Comparison of ENCODE assay signal across 19 cellular contexts in the genomic region with DNA sequence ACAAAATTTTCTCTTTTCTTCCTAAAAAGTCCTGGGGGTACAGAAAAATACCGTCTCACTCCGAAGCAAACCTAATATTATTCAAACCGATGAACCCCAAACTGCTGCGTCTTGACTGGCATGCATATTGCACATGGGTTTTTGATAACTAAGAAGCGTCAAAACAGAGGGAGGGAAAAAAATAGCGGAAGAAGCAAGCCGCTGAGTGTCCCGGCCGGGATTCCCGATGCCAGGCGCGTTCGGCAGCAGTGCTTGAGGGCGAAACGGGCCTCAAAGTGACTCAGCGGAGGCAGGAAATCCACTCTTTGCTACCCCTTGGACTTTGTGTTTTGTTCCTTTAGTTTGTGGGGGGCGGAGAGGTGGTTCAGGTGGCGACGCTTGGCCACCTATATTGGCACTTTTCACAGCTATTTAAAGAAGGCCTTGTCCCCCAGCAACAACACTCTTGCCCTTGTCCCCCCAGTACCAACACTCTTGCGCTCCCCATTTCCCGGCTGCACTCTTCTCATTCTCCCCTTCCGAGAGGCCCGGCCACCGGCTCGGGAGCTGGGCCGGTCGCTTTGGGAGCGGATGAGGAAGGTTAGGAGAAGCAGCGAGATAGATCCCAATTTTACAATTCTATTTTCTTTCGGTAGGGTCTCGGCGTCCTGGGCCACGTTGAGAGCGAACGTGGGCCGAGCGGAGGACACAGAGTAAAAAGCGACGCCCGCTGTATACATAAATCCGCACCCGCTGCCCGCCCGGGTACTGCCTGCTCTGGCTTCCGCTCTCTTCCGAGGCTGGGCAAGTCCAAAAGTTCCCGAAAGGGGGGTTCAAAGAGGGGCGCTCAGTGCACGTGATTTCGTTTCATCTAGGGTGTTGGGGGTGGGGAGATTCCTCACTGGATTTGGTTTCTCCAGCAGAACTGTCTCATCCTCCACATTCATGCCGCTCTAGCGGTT. TPM values are rescaled to one million over a fixed set of nuclear protein-coding genes. Genes with fewer than 3 reads are reported as not detected.
DNase-seq lines count a peak whose midpoint lies in the region; ATAC-seq and TF ChIP-seq lines count a peak whose summit lies in the region.
"Had no signal": no experiment of that assay in that cellular context is flagged by ENCODE, and none has a peak within 500 bp of the region (broad histone marks: within the 10 kb centered on the region; RNA-seq: fewer than 3 reads in every experiment).

No MANE protein-coding gene starts in this region.

- no peak overlapping the region for H3K4me3 Mint-ChIP-seq in activated T-helper 1 cell treated with anti-CD3 and anti-CD28 coated beads, Interleukin-12 subunit alpha, Interleukin-12 subunit beta, Interleukin-2, Interleukin-4 antibody, amounts not matched to agents 30 ng/mL and 10 ng/mL and 1 ng/mL, durations not matched to agents 14 hours and 24 hours and 36 hours
- peak overlapping the region; percentile 39 to 56 for H3K4me3 Mint-ChIP-seq in stimulated activated naive B cell treated with anti-CD40 and anti-IgM and Interleukin-4, amounts not matched to agents 10 μg/mL and 1 μg/mL and 100 μg/mL, for 72 hours
- H3K4me3 Mint-ChIP-seq: central memory CD8-positive, alpha-beta T cell had no signal

- ATAC-seq in left ventricle myocardium superior (no peak), aorta (ENCODE audit: low FRiP score) (no peak), HG03159 (IDR thresholded peaks at IDR 0.05; ENCODE audit: unreplicated experiment) (no peak)
- ATAC-seq in stimulated activated naive B cell treated with anti-CD40 and anti-IgM and Interleukin-4, amounts not matched to agents 10 μg/mL and 1 μg/mL and 100 μg/mL, for 72 hours (replicated peaks), result no peak

- H3K27me3 Mint-ChIP-seq in activated T-helper 1 cell treated with anti-CD3 and anti-CD28 coated beads, Interleukin-12 subunit alpha, Interleukin-12 subunit beta, Interleukin-2, Interleukin-4 antibody, amounts not matched to agents 30 ng/mL and 10 ng/mL and 1 ng/mL, durations not matched to agents 14 hours and 24 hours and 36 hours (ENCODE audit: insufficient read depth), result peaks cover 78% of the 10 kb centered on the region
- H3K27me3 Mint-ChIP-seq in stimulated activated naive B cell treated with anti-CD40 and anti-IgM and Interleukin-4, amounts not matched to agents 10 μg/mL and 1 μg/mL and 100 μg/mL, for 72 hours, result peaks cover 69 to 87% of the 10 kb centered on the region in 2 donors

- H3K27me3 ChIP-seq in left ventricle myocardium inferior (ENCODE audit: low read depth) (peaks cover 100% of the 10 kb centered on the region), aorta (ENCODE audit: control insufficient read depth in 1 of 2, insufficient read depth in 2 of 2, low read length in 1 of 2) (no peaks in the 10 kb centered on the region)

- H3K36me3 Mint-ChIP-seq in activated T-helper 1 cell treated with anti-CD3 and anti-CD28 coated beads, Interleukin-12 subunit alpha, Interleukin-12 subunit beta, Interleukin-2, Interleukin-4 antibody, amounts not matched to agents 30 ng/mL and 10 ng/mL and 1 ng/mL, durations not matched to agents 14 hours and 24 hours and 36 hours (ENCODE audit: low read depth), result no peaks in the 10 kb centered on the region
- H3K36me3 Mint-ChIP-seq in stimulated activated naive B cell treated with anti-CD40 and anti-IgM and Interleukin-4, amounts not matched to agents 10 μg/mL and 1 μg/mL and 100 μg/mL, for 72 hours, result no peaks in the 10 kb centered on the region

- H3K9me3 ChIP-seq in left ventricle myocardium inferior (replicated peaks) (no peaks in the 10 kb centered on the region), aorta (ENCODE audit: control insufficient read depth, low read length) (no peaks in the 10 kb centered on the region)
- H3K9me3 ChIP-seq: neutrophil, right lobe of liver had no signal

- no peaks in the 10 kb centered on the region for H3K36me3 ChIP-seq in left ventricle myocardium inferior
- H3K36me3 ChIP-seq in aorta (ENCODE audit: control insufficient read depth in 1 of 2, insufficient read depth in 2 of 2, low read length in 1 of 2), result no peaks in the 10 kb centered on the region
- H3K36me3 ChIP-seq: neutrophil, right lobe of liver had no signal

- WGBS in aorta, 2 donors, result 6 to 9% methylated on average over 52 of the region's 52 CpGs

- intact Hi-C loops in left ventricle myocardium inferior (cut with micrococcal nuclease), result no loop called here
- intact Hi-C loops in left ventricle myocardium superior (cut with micrococcal nuclease), result no loop called here
- intact Hi-C loops in activated T-helper 1 cell treated with anti-CD3 and anti-CD28 coated beads, Interleukin-12 subunit alpha, Interleukin-12 subunit beta, Interleukin-2, Interleukin-4 antibody, amounts not matched to agents 30 ng/mL and 10 ng/mL and 1 ng/mL, durations not matched to agents 14 hours and 24 hours and 36 hours (cut with micrococcal nuclease), result loop anchor here (5.0 kb wide), 1 partner anchor 117 kb away; no protein-coding TSS in a partner anchor
- intact Hi-C loops in aorta (cut with DNase I), result no loop called here

- peak overlapping the region; percentile 55 for H3K27ac Mint-ChIP-seq in activated T-helper 1 cell treated with anti-CD3 and anti-CD28 coated beads, Interleukin-12 subunit alpha, Interleukin-12 subunit beta, Interleukin-2, Interleukin-4 antibody, amounts not matched to agents 30 ng/mL and 10 ng/mL and 1 ng/mL, durations not matched to agents 14 hours and 24 hours and 36 hours
- H3K27ac Mint-ChIP-seq in stimulated activated naive B cell treated with anti-CD40 and anti-IgM and Interleukin-4, amounts not matched to agents 10 μg/mL and 1 μg/mL and 100 μg/mL, for 72 hours, result peak overlapping the region; percentile 85

- peak overlapping the region; percentile 63 for H3K4me3 ChIP-seq in left ventricle myocardium inferior
- no peak overlapping the region for H3K4me3 ChIP-seq in aorta (ENCODE audit: low read length in 2 of 2)
- H3K4me3 ChIP-seq: right lobe of liver had no signal

- no peaks in the 10 kb centered on the region for H3K4me1 Mint-ChIP-seq in activated T-helper 1 cell treated with anti-CD3 and anti-CD28 coated beads, Interleukin-12 subunit alpha, Interleukin-12 subunit beta, Interleukin-2, Interleukin-4 antibody, amounts not matched to agents 30 ng/mL and 10 ng/mL and 1 ng/mL, durations not matched to agents 14 hours and 24 hours and 36 hours (ENCODE audit: low read depth)
- peaks cover 12 to 25% of the 10 kb centered on the region in 2 donors for H3K4me1 Mint-ChIP-seq in stimulated activated naive B cell treated with anti-CD40 and anti-IgM and Interleukin-4, amounts not matched to agents 10 μg/mL and 1 μg/mL and 100 μg/mL, for 72 hours
- H3K4me1 Mint-ChIP-seq: central memory CD8-positive, alpha-beta T cell had no signal

- DNase-seq in left ventricle myocardium inferior (no peak), left ventricle myocardium superior (no peak), islet precursor cell (peak; percentile 74), aorta (no peak), NCI-H2171 (lab: John Stamatoyannopoulos, UW) (no peak)
- DNase-seq in activated T-helper 1 cell treated with anti-CD3 and anti-CD28 coated beads, Interleukin-12 subunit alpha, Interleukin-12 subunit beta, Interleukin-2, Interleukin-4 antibody, amounts not matched to agents 30 ng/mL and 10 ng/mL and 1 ng/mL, durations not matched to agents 14 hours and 24 hours and 36 hours (ENCODE audit: low spot score), result no peak
- no peak for DNase-seq in stimulated activated naive B cell treated with anti-CD40 and anti-IgM and Interleukin-4, amounts not matched to agents 10 μg/mL and 1 μg/mL and 100 μg/mL, for 72 hours
- DNase-seq: activated CD4-positive, alpha-beta T cell treated with anti-CD3 and anti-CD28 coated beads for 1 hour; effector memory CD4-positive, alpha-beta T cell; NCI-H187; right lobe of liver; stimulated activated CD4-positive, alpha-beta T cell treated with anti-CD3 and anti-CD28 coated beads, Interleukin-2, amount 100 ng/mL, for 24 hours had no signal

- no peaks in the 10 kb centered on the region for H3K9me3 Mint-ChIP-seq in activated T-helper 1 cell treated with anti-CD3 and anti-CD28 coated beads, Interleukin-12 subunit alpha, Interleukin-12 subunit beta, Interleukin-2, Interleukin-4 antibody, amounts not matched to agents 30 ng/mL and 10 ng/mL and 1 ng/mL, durations not matched to agents 14 hours and 24 hours and 36 hours
- H3K9me3 Mint-ChIP-seq in stimulated activated naive B cell treated with anti-CD40 and anti-IgM and Interleukin-4, amounts not matched to agents 10 μg/mL and 1 μg/mL and 100 μg/mL, for 72 hours, result no peaks in the 10 kb centered on the region
- H3K9me3 Mint-ChIP-seq: central memory CD8-positive, alpha-beta T cell had no signal

- H3K4me1 ChIP-seq in left ventricle myocardium inferior (peaks cover 46% of the 10 kb centered on the region), aorta (ENCODE audit: control insufficient read depth in 1 of 2, insufficient read depth in 2 of 2, low read length in 2 of 2) (no peaks in the 10 kb centered on the region)

- H3K27ac ChIP-seq in left ventricle myocardium inferior (replicated peaks) (no peak overlapping the region), aorta (ENCODE audit: low read depth in 1 of 2, low read length in 2 of 2) (no peak overlapping the region)
- H3K27ac ChIP-seq: neutrophil, right lobe of liver had no signal

- TF ChIP-seq CTCF in left ventricle myocardium inferior (IDR thresholded peaks at IDR 0.05; ENCODE audit: borderline replicate concordance), result no peak

RNA-seq across cellular contexts. Expression of gene LMX1A, which starts 2.5 kb away (rescaled TPM):
- total RNA-seq in left ventricle myocardium inferior (0.11 TPM), left ventricle myocardium superior (not detected), aorta (under 1 TPM in 1 of 2 donors, not detected in 1; 0.84 TPM)
- total RNA-seq in activated T-helper 1 cell treated with anti-CD3 and anti-CD28 coated beads, Interleukin-12 subunit alpha, Interleukin-12 subunit beta, Interleukin-2, Interleukin-4 antibody, amounts not matched to agents 30 ng/mL and 10 ng/mL and 1 ng/mL, durations not matched to agents 14 hours and 24 hours and 36 hours, result not detected in 2 replicates
- polyA plus RNA-seq in aorta, result under 1 TPM in 1 of 2 donors, not detected in 1; 0.25 TPM
- total RNA-seq: HT1080; lung microvascular endothelial cell; NCI-H460; T-helper 2 cell treated with Interferon-gamma antibody and Interleukin-4, amounts not matched to agents 100 ng/mL and 5 ng/mL, for 36 hours had no signal
